18 cellular contexts compared by ENCODE assay signal in the genomic region with DNA sequence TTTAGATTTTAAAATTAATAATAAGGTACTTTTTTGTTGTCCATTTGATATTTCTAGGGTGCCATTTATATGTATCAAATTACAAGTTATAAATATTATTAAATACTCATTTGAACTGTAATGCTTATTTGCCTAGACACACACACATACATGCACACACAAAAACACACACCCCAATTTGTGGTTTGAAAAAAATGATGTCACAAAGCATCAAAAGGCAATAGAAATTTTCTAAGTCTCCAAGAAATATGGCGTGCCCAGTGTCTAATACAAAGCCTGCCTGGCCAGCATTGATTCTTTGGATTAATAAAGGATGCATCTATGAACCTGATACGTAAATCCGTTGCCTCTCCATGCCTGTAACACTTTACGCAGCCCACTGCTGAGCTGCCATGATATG.
"Had no signal": no experiment of that assay in that cellular context is flagged by ENCODE, and none has a peak within 500 bp of the region (broad histone marks: within the 10 kb centered on the region; RNA-seq: fewer than 3 reads in every experiment).

No MANE protein-coding gene starts in this region.

- H3K9ac ChIP-seq: SK-N-SH had no signal

- H3K36me3 ChIP-seq: MG63 had no signal

- H3K27ac ChIP-seq: HL-60 had no signal

- DNase-seq: KBM-7, MG63, NCI-H1092, NCI-H1105 treated with DMSO at 0.1 percent for 48 hours, NCI-H1417 treated with DMSO at 0.1 percent for 48 hours, NCI-H146, NCI-H1694 treated with DMSO at 0.1 percent for 48 hours, NCI-H1930, NCI-H2081, NCI-H2107, NCI-H2227 treated with DMSO at 0.1 percent for 48 hours, NCI-H524, NCI-H526 treated with DMSO at 0.1 percent for 48 hours, NCI-H774, RPMI8226, SHP77, SK-N-SH had no signal

- H3K4me3 ChIP-seq: MG63 had no signal

- H3K27me3 ChIP-seq: MG63 had no signal

- H3K4me2 ChIP-seq: SK-N-SH had no signal

- H3K9me3 ChIP-seq: MG63, SK-N-SH had no signal
